ENCODE assay signal across 8 cellular contexts in the genomic region with DNA sequence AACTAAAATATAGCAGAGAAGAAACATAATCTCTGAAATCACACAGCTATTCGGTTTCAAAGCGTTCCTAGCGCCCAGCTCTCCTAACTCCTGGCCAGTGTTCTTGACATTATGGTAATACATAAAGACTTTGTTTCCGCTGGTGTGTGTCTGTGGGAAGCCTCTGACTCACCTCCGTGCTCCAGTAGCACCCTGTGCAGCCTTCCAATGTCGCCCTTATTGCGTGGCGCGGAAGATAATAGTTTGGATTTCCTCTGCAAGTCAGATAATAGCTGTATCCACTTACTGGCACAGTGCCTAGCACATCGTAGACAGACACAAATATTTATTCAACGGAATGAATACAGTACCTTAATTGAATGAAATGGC. TPM values are rescaled to one million over a fixed set of nuclear protein-coding genes. Genes with fewer than 3 reads are reported as not detected.
DNase-seq lines count a peak whose midpoint lies in the region; ATAC-seq and TF ChIP-seq lines count a peak whose summit lies in the region.

No MANE protein-coding gene starts in this region.

- H4K20me1 ChIP-seq in GM23338 (replicated peaks; ENCODE audit: insufficient read depth): peaks cover 9% of the 10 kb centered on the region; the same call in 1 of the 2 replicates

- H3K9me3 Mint-ChIP-seq in GM23338: peaks cover 3% of the 10 kb centered on the region; the same call in 2 of the 3 replicates

- H3F3A ChIP-seq in GM23338 (replicated peaks; ENCODE audit: low read depth): 0 out of 2 replicates have a peak, but pooled peaks cover 2% of the 10 kb centered on the region

- H3K36me3 ChIP-seq in GM23338 (ENCODE audit: insufficient read depth): peaks cover 24% of the 10 kb centered on the region
- H3K36me3 ChIP-seq in iPS-15b (ENCODE audit: control insufficient read depth, insufficient read depth, low read length): peaks cover 23% of the 10 kb centered on the region
- peaks cover 3 to 41% (median 31%) of the 10 kb centered on the region in 6 donors for H3K36me3 ChIP-seq in spleen

- H3K4me1 ChIP-seq in GM23338 (ENCODE audit: insufficient read depth) (peaks cover 4% of the 10 kb centered on the region; the same call in 1 of the 2 replicates), iPS-15b (ENCODE audit: control insufficient read depth, insufficient read depth, low read length) (peaks cover 2% of the 10 kb centered on the region), spleen (peaks cover 12 to 43% (median 20%) of the 10 kb centered on the region in 6 donors)

- H3K27me3 ChIP-seq in GM23338 (ENCODE audit: insufficient read depth) (peaks cover 10% of the 10 kb centered on the region; the same call in 1 of the 2 replicates), iPS-15b (ENCODE audit: control insufficient read depth, insufficient read depth, low read length) (peaks cover 13% of the 10 kb centered on the region), spleen (replicated peaks in 1 of 7) (no peaks in the 10 kb centered on the region)

- peak overlapping the region; percentile 90 for H3K27ac ChIP-seq in C4-2B
- H3K27ac ChIP-seq in GM23338 (ENCODE audit: low read depth): no peak overlapping the region
- H3K27ac ChIP-seq in spleen: peak overlapping the region; percentile 88 to 96 (median 93)

- peaks cover 15% of the 10 kb centered on the region for H3K27me3 Mint-ChIP-seq in GM23338 (ENCODE audit: insufficient read depth, low read depth, poor library complexity)

- ATAC-seq in GM23338: no peak; the same call in 2 of the 3 replicates

- H3K4me1 Mint-ChIP-seq in GM23338: no peaks in the 10 kb centered on the region

- intact Hi-C loops in spleen (cut with DNase I; ENCODE audit: low total_unique reads): loop anchor here (5.0 to 10.0 kb wide), 2 partner anchors 148 to 231 kb away; partner anchors contain the start of gene ZNF33B

- H2AFZ ChIP-seq in GM23338: no peak overlapping the region

- peaks cover 44% of the 10 kb centered on the region for H3K36me3 Mint-ChIP-seq in GM23338 (ENCODE audit: low read depth)

- H3K4me3 Mint-ChIP-seq in GM23338: peak overlapping the region; percentile 95

- H3K4me3 ChIP-seq in GM23338 (peak overlapping the region; percentile 97), iPS-15b (ENCODE audit: low read depth, low read length) (peak overlapping the region; percentile 67), spleen (peak overlapping the region; percentile 60 to 98 (median 86))

- no peak for DNase-seq in GM23338 (ENCODE audit: low spot score)
- peak; percentile 3 for DNase-seq in NCI-H460 (ENCODE audit: extremely low read depth, low read depth)
- DNase-seq in amniotic stem cell (lab: John Stamatoyannopoulos, UW): peak; percentile 18
- no peak for DNase-seq in spleen
- no peak for DNase-seq in NCI-H446 treated with DMSO at 0.1 percent for 48 hours (lab: John Stamatoyannopoulos, UW)
- no peak for DNase-seq in RPMI8226

- TF ChIP-seq POLR2A in spleen (IDR thresholded peaks at IDR 0.05): no peak

- TF ChIP-seq CTCF in C4-2B (conservative IDR thresholded peaks at IDR 0.05): no peak
- TF ChIP-seq CTCF in GM23338 (conservative IDR thresholded peaks at IDR 0.05; ENCODE audit: low read depth in 2 of 2): no peak
- TF ChIP-seq CTCF in spleen (IDR thresholded peaks at IDR 0.05 in 8 of 11, conservative IDR thresholded peaks at IDR 0.05 in 3 of 11): no peak

- H3K79me2 ChIP-seq in GM23338 (replicated peaks; ENCODE audit: insufficient read depth): peaks cover 15% of the 10 kb centered on the region

- H3K9me2 ChIP-seq in GM23338 (ENCODE audit: insufficient read depth): no peaks in the 10 kb centered on the region

- H3K4me2 ChIP-seq in GM23338: peak overlapping the region; percentile 95

- no peaks in the 10 kb centered on the region for H3K9me3 ChIP-seq in iPS-15b (ENCODE audit: control insufficient read depth, insufficient read depth, low read length)
- H3K9me3 ChIP-seq in spleen: no peaks in the 10 kb centered on the region

- peak overlapping the region; percentile 93 for H3K9ac ChIP-seq in iPS-15b (ENCODE audit: low read depth, low read length)

- WGBS in spleen, 5 donors: 3 to 9% (median 4%) methylated on average over 11 of the region's 11 CpGs

- H3K27ac Mint-ChIP-seq in GM23338: peak overlapping the region; percentile 99

TF ChIP-seq in GM23338, 12 proteins besides CTCF, POLR2A, EP300 and RAD21:
- TF ChIP-seq ZNF331 (CRISPR knock-in tag; IDR thresholded peaks at IDR 0.05; ENCODE audit: low read depth) (no peak), CREB1 (CRISPR knock-in tag; IDR thresholded peaks at IDR 0.05; ENCODE audit: low read depth) (no peak)
TF ChIP-seq in GM23338: peak in this region for 0.

RNA-seq across cellular contexts. Expression of gene BMS1, which starts 0.6 kb away (rescaled TPM):
- 37.1 and 37.7 TPM in 2 replicates for total RNA-seq in GM23338 (2014; rRNA removed; shearing (Covaris generic))
- polyA plus RNA-seq in GM23338 (2016; fragmentation: Nextera tagmentation; extraction: Ambion mirVana) (22.1 and 26.4 TPM in 2 replicates), spleen (1 to 10 TPM; 6.6 to 9.1 (median 7.3) TPM)
- 22.3 and 27.8 TPM in 2 replicates for total RNA-seq in NCI-H460 (2014; rRNA removed; shearing (Covaris generic))
- polyA plus RNA-seq in NCI-H460 (2014; cell fraction: nucleus; rRNA removed): 12.3 and 14.1 TPM in 2 replicates
- total RNA-seq in spleen: 10 to 100 TPM; 13.1 to 17.7 (median 15.5) TPM

Comparison
In these comparisons a context has a peak if more than half of its experiments do, and no peak if none do; other contexts are left out.
1. DNase-seq: peak in NCI-H460 (single experiment) and amniotic stem cell (single experiment); none in GM23338 (single experiment), spleen (single experiment), NCI-H446 treated with DMSO at 0.1 percent for 48 hours (single experiment) and RPMI8226 (single experiment).
2. Peak in every context shown above with its lines, with median percentiles within 50 percentile points of each other: H3K4me3 ChIP-seq.